Comparison of ENCODE assay signal across 8 cellular contexts in genomic region chr1:171486048-171486519, GRCh38. TPM values are rescaled to one million over a fixed set of nuclear protein-coding genes. Genes with fewer than 3 reads are reported as not detected.
DNase-seq lines count a peak whose midpoint lies in the region; ATAC-seq, FAIRE-seq and TF ChIP-seq lines count a peak whose summit lies in the region.

No MANE protein-coding gene starts in this region.

- H3K36me3 Mint-ChIP-seq in astrocyte (ENCODE audit: low read depth, unreplicated experiment), result peaks cover 2% of the 10 kb centered on the region

- peak overlapping the region; percentile 99 for H3K27ac Mint-ChIP-seq in astrocyte (ENCODE audit: unreplicated experiment)

- peaks cover 13% of the 10 kb centered on the region for H3K4me1 ChIP-seq in astrocyte (ENCODE audit: insufficient read depth, low read length)
- peaks cover 6 to 25% (median 22%) of the 10 kb centered on the region in 3 donors for H3K4me1 ChIP-seq in skeletal muscle tissue (ENCODE audit: control insufficient read depth in 3 of 3, insufficient read depth in 3 of 3, low read length in 3 of 3)

- H3K27me3 ChIP-seq in astrocyte (ENCODE audit: insufficient read depth, low read length) (no peaks in the 10 kb centered on the region), skeletal muscle tissue (ENCODE audit: control insufficient read depth in 3 of 3, insufficient read depth in 3 of 3, low read length in 3 of 3) (no peaks in the 10 kb centered on the region)

- H3K4me3 Mint-ChIP-seq in astrocyte (ENCODE audit: unreplicated experiment), result peak overlapping the region; percentile 97

- peaks cover 52% of the 10 kb centered on the region for H4K20me1 ChIP-seq in astrocyte (ENCODE audit: insufficient read depth, low read length)

- H3K27ac ChIP-seq in astrocyte (ENCODE audit: low read depth, low read length) (peak overlapping the region; percentile 99), skeletal muscle tissue (ENCODE audit: low read depth, low read length) (peak overlapping the region; percentile 99)

- in situ Hi-C loops in KBM-7 (cut with MboI; ENCODE audit: low pct_unique_long_range_greater_than_20kb, low sequenced_read_pairs), result no loop called here

- peaks cover under 1% of the 10 kb centered on the region for H3K36me3 ChIP-seq in astrocyte (ENCODE audit: insufficient read depth, low read length)
- peaks cover 0 to under 1% (median 0%) of the 10 kb centered on the region in 3 donors for H3K36me3 ChIP-seq in skeletal muscle tissue (ENCODE audit: control insufficient read depth in 3 of 3, insufficient read depth in 3 of 3, low read length in 3 of 3)

- no peak for FAIRE-seq in astrocyte (lab: Jason Lieb, UNC)

- H3K9me3 Mint-ChIP-seq in astrocyte (ENCODE audit: unreplicated experiment), result no peaks in the 10 kb centered on the region

- peaks cover 18% of the 10 kb centered on the region for H3K4me1 Mint-ChIP-seq in astrocyte (ENCODE audit: low read depth, unreplicated experiment)

- peaks cover 57% of the 10 kb centered on the region for H3K79me2 ChIP-seq in astrocyte (ENCODE audit: insufficient read depth, low read length)

- peak overlapping the region; percentile 61 for H2AFZ ChIP-seq in astrocyte (ENCODE audit: low read depth, low read length)

- H3K27me3 Mint-ChIP-seq in astrocyte (ENCODE audit: low read depth, unreplicated experiment), result no peaks in the 10 kb centered on the region

- no peaks in the 10 kb centered on the region for H3K9me3 ChIP-seq in astrocyte (ENCODE audit: insufficient read depth, low read depth, low read length)
- no peaks in the 10 kb centered on the region for H3K9me3 ChIP-seq in skeletal muscle tissue (ENCODE audit: control insufficient read depth in 3 of 3, low read length in 3 of 3)

- TF ChIP-seq CTCF in astrocyte (IDR thresholded peaks at IDR 0.05; ENCODE audit: insufficient read depth, low read depth, low read length), result no peak

- peak overlapping the region; percentile 93 for H3K4me3 ChIP-seq in astrocyte (ENCODE audit: insufficient read depth, low read depth, low read length)
- H3K4me3 ChIP-seq in iPS-11a (ENCODE audit: low read depth, low read length), result peak overlapping the region; percentile 97
- peak overlapping the region; percentile 91 to 98 (median 94) for H3K4me3 ChIP-seq in skeletal muscle tissue (ENCODE audit: low read length in 3 of 3)

- peak overlapping the region; percentile 88 for H3K4me2 ChIP-seq in astrocyte (ENCODE audit: low read length)

- H3K9ac ChIP-seq in astrocyte (ENCODE audit: low read length) (peak overlapping the region; percentile 99), skeletal muscle tissue (ENCODE audit: low read depth in 1 of 3, low read length in 3 of 3) (peak overlapping the region; percentile 97 to 100 (median 98))

- peak; percentile 38 for DNase-seq in GDM1 (lab: John Stamatoyannopoulos, UW)
- DNase-seq in KBM-7, result peak; percentile 79
- DNase-seq in SW480 (ENCODE audit: low spot score), result peak; percentile 53
- peak; percentile 79 for DNase-seq in astrocyte (ENCODE audit: low read depth)
- no peak for DNase-seq in KG1 (lab: John Stamatoyannopoulos, UW)

- ATAC-seq in GM21786 (IDR thresholded peaks at IDR 0.05; ENCODE audit: unreplicated experiment), result peak; percentile 33

RNA-seq across cellular contexts. Expression of gene PRRC2C, which starts 0.8 kb away (rescaled TPM):
- total RNA-seq in astrocyte, result 191 and 196 TPM in 2 replicates
- total RNA-seq in skeletal muscle tissue, result 32.4 TPM
